In the genomic region with DNA sequence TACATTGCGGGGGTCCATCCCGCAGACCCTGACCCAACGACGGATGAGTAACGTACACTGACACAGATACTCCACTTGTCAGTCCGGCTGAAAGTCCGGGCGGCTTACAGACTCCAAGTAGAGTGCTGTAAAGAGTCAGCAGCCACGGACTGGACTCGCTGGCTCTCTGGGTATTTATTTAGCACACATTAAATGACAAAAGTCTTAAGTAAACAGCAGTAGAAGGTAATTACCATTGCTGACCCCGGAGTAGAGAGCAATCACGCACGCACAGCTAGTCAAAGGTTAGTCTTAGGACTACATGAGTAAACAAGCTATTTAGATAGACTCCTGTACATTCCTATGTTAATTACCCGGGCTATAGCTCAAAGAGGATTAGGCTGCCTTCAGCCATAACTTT, we compare ENCODE assay signal across 23 cellular contexts.
DNase-seq lines count a peak whose midpoint lies in the region; FAIRE-seq and TF ChIP-seq lines count a peak whose summit lies in the region.
"Had no signal": no experiment of that assay in that cellular context is flagged by ENCODE, and none has a peak within 500 bp of the region (broad histone marks: within the 10 kb centered on the region; RNA-seq: fewer than 3 reads in every experiment).

No MANE protein-coding gene starts in this region.

- H2BK15ac ChIP-seq in mesendoderm (replicated peaks; ENCODE audit: low read depth) = no peak overlapping the region

- H4K8ac ChIP-seq in mesendoderm (ENCODE audit: low read depth, low read length) = no peak overlapping the region

- H3K4me1 ChIP-seq in HUES48 (ENCODE audit: control insufficient read depth, insufficient read depth, low read length) (peaks cover 8% of the 10 kb centered on the region), mesendoderm (ENCODE audit: control insufficient read depth, low read depth, low read length) (no peaks in the 10 kb centered on the region), kidney (ENCODE audit: control insufficient read depth in 1 of 2, insufficient read depth in 1 of 2, low read depth in 1 of 2, low read length in 2 of 2) (no peaks in the 10 kb centered on the region)
- H3K4me1 ChIP-seq: BLaER1 had no signal

- no peak overlapping the region for H3K18ac ChIP-seq in mesendoderm (ENCODE audit: low read length)

- FAIRE-seq in kidney (lab: Jason Lieb, UNC) = no peak

- no CpG with 5 or more reads among the region's 14 CpGs for WGBS in mesendoderm (ENCODE audit: extremely low coverage, insufficient coverage, low lambda C conversion rate)

- no peaks in the 10 kb centered on the region for H3K79me1 ChIP-seq in mesendoderm (ENCODE audit: low read length)

- no peak overlapping the region for H2BK5ac ChIP-seq in mesendoderm (ENCODE audit: low read length)

- peaks cover 7% of the 10 kb centered on the region for H3K27me3 Mint-ChIP-seq in chondrocyte (ENCODE audit: low read depth)
- H3K27me3 Mint-ChIP-seq: activated T-cell treated with anti-CD3 and anti-CD28 coated beads, Interleukin-2, amount 50 U/mL, for 24 hours had no signal

- no peak overlapping the region for H3K23ac ChIP-seq in mesendoderm (ENCODE audit: low read length)

- no peak overlapping the region for H4K5ac ChIP-seq in mesendoderm (ENCODE audit: low read length)

- peaks cover 12% of the 10 kb centered on the region for H3K9me3 Mint-ChIP-seq in chondrocyte (ENCODE audit: low read depth)

- DNase-seq in DMS153 treated with DMSO at 0.1 percent for 48 hours (lab: John Stamatoyannopoulos, UW; ENCODE audit: unreplicated experiment) (peak; percentile 1), chondrocyte (ENCODE audit: low spot score) (peak; percentile 60), mesendoderm (peak; percentile 23), kidney (no peak), NCI-H1105 (lab: John Stamatoyannopoulos, UW) (no peak), cerebellar nuclear complex (lab: John Stamatoyannopoulos, UW) (no peak)
- no peak for DNase-seq in activated CD4-positive, CD25-positive, alpha-beta regulatory T cell (lab: John Stamatoyannopoulos, UW)
- DNase-seq: ACHN; activated CD8-positive, alpha-beta T cell treated with anti-CD3 and anti-CD28 coated beads, Interleukin-2, amount 10 ng/mL, durations not matched to agents 7 days and 5 days; activated naive CD4-positive, alpha-beta T cell; activated T-cell treated with anti-CD3 and anti-CD28 coated beads, Interleukin-2, amount 50 U/mL, for 24 hours; COR-L47; HFFc6; immature natural killer cell; left ventricle myocardium superior; NCI-H2107; NCI-H510A; stimulated activated CD4-positive, alpha-beta T cell treated with anti-CD3 and anti-CD28 coated beads, Interleukin-1b, Interleukin-23, amount 100 ng/mL, for 48 hours; substantia nigra had no signal

- intact Hi-C loops in kidney (cut with DNase I) = no loop called here

- H3K27me3 ChIP-seq in HUES48 (ENCODE audit: control insufficient read depth, insufficient read depth, low read length) = peaks cover 87% of the 10 kb centered on the region
- H3K27me3 ChIP-seq in mesendoderm (ENCODE audit: insufficient read depth, low read length, poor library complexity) = no peaks in the 10 kb centered on the region
- H3K27me3 ChIP-seq: BLaER1 had no signal

- H3K27ac Mint-ChIP-seq in chondrocyte (ENCODE audit: unreplicated experiment) = no peak overlapping the region
- H3K27ac Mint-ChIP-seq: activated CD8-positive, alpha-beta T cell treated with anti-CD3 and anti-CD28 coated beads, Interleukin-2, amount 10 ng/mL, durations not matched to agents 7 days and 5 days; activated T-cell treated with anti-CD3 and anti-CD28 coated beads, Interleukin-2, amount 50 U/mL, for 24 hours; HFFc6; immature natural killer cell; nephron had no signal

- H3K36me3 Mint-ChIP-seq in chondrocyte (ENCODE audit: low read depth) = no peaks in the 10 kb centered on the region
- H3K36me3 Mint-ChIP-seq: immature natural killer cell had no signal

- H3K36me3 ChIP-seq in HUES48 (ENCODE audit: control insufficient read depth, insufficient read depth, low read length) = no peaks in the 10 kb centered on the region
- no peaks in the 10 kb centered on the region for H3K36me3 ChIP-seq in mesendoderm (ENCODE audit: control insufficient read depth, insufficient read depth, low read length)
- no peaks in the 10 kb centered on the region for H3K36me3 ChIP-seq in kidney (ENCODE audit: control insufficient read depth in 1 of 2, insufficient read depth in 2 of 2, low read length in 2 of 2)
- H3K36me3 ChIP-seq: BLaER1 had no signal

- no peak overlapping the region for H3K4me3 Mint-ChIP-seq in chondrocyte (ENCODE audit: unreplicated experiment)
- H3K4me3 Mint-ChIP-seq: activated CD8-positive, alpha-beta T cell treated with anti-CD3 and anti-CD28 coated beads, Interleukin-2, amount 10 ng/mL, durations not matched to agents 7 days and 5 days; activated T-cell treated with anti-CD3 and anti-CD28 coated beads, Interleukin-2, amount 50 U/mL, for 24 hours; HFFc6; immature natural killer cell; nephron had no signal

- peaks cover 5% of the 10 kb centered on the region for H3K4me1 Mint-ChIP-seq in chondrocyte (ENCODE audit: low read depth)
- H3K4me1 Mint-ChIP-seq: immature natural killer cell, nephron had no signal

- H3K27ac ChIP-seq in HUES48 (ENCODE audit: low read depth, low read length) (no peak overlapping the region), mesendoderm (ENCODE audit: low read depth, low read length) (no peak overlapping the region), kidney (ENCODE audit: low read depth in 2 of 2, low read length in 2 of 2) (no peak overlapping the region)
- H3K27ac ChIP-seq: BLaER1, coronary artery had no signal

- H3K56ac ChIP-seq in mesendoderm (ENCODE audit: low read length) = no peak overlapping the region

- peak overlapping the region; percentile 16; the same call in 1 of the 2 replicates for H3K4me3 ChIP-seq in HUES48 (ENCODE audit: low read depth, low read length)
- no peak overlapping the region for H3K4me3 ChIP-seq in mesendoderm (ENCODE audit: low read length)
- H3K4me3 ChIP-seq in kidney (ENCODE audit: low read length in 2 of 2) = no peak overlapping the region
- H3K4me3 ChIP-seq: BLaER1, coronary artery had no signal

- H2AK5ac ChIP-seq in mesendoderm (ENCODE audit: low read length) = no peak overlapping the region

- 0 out of 2 replicates have a peak, but pooled peaks cover 5% of the 10 kb centered on the region for H3K9me3 ChIP-seq in HUES48 (ENCODE audit: control insufficient read depth, insufficient read depth, low read length)
- peaks cover 0 to 3% of the 10 kb centered on the region in 2 donors for H3K9me3 ChIP-seq in kidney (ENCODE audit: control insufficient read depth in 1 of 2, low read length in 2 of 2)
- H3K9me3 ChIP-seq: BLaER1 had no signal

- H2BK120ac ChIP-seq in mesendoderm (ENCODE audit: low read depth, low read length) = no peak overlapping the region

- H3K4me2 ChIP-seq in mesendoderm (ENCODE audit: low read length) = no peak overlapping the region
- H3K4me2 ChIP-seq: BLaER1 had no signal

- no peak overlapping the region for H3K4ac ChIP-seq in mesendoderm (ENCODE audit: low read depth, low read length)

- H3K9ac ChIP-seq in HUES48 (ENCODE audit: low read depth, low read length) (no peak overlapping the region), mesendoderm (ENCODE audit: low read length) (no peak overlapping the region), kidney (ENCODE audit: low read length in 2 of 2) (no peak overlapping the region)
- H3K9ac ChIP-seq: BLaER1 had no signal

- no peaks in the 10 kb centered on the region for H3K79me2 ChIP-seq in mesendoderm (ENCODE audit: control insufficient read depth, insufficient read depth, low read length)

- TF ChIP-seq CTCF in chondrocyte (IDR thresholded peaks at IDR 0.05) (no peak), kidney (IDR thresholded peaks at IDR 0.05; ENCODE audit: borderline replicate concordance, extremely low read depth, insufficient read depth) (no peak)

Comparison
In these comparisons a context has a peak if more than half of its experiments do, and no peak if none do; other contexts are left out.
1. DNase-seq: peak in DMS153 treated with DMSO at 0.1 percent for 48 hours (single experiment), chondrocyte (single experiment) and mesendoderm (single experiment); none in kidney (single experiment), NCI-H1105 (single experiment), cerebellar nuclear complex (0 of 2) and activated CD4-positive, CD25-positive, alpha-beta regulatory T cell (0 of 4).